19 cellular contexts compared by ENCODE assay signal in genomic region chrX:25028726-25029125, GRCh38. TPM values are rescaled to one million over a fixed set of nuclear protein-coding genes. Genes with fewer than 3 reads are reported as not detected.
DNase-seq lines count a peak whose midpoint lies in the region; ATAC-seq and TF ChIP-seq lines count a peak whose summit lies in the region.
"Had no signal": no experiment of that assay in that cellular context is flagged by ENCODE, and none has a peak within 500 bp of the region (broad histone marks: within the 10 kb centered on the region; RNA-seq: fewer than 3 reads in every experiment).

No MANE protein-coding gene starts in this region.

- H3K4me2 ChIP-seq in smooth muscle cell: no peak overlapping the region

- H3K36me3 Mint-ChIP-seq in CD8-positive, alpha-beta memory T cell: no peaks in the 10 kb centered on the region
- H3K36me3 Mint-ChIP-seq: brain had no signal

- H3K4me1 ChIP-seq in smooth muscle cell (ENCODE audit: low read depth): no peaks in the 10 kb centered on the region
- no peaks in the 10 kb centered on the region for H3K4me1 ChIP-seq in CD8-positive, alpha-beta memory T cell (ENCODE audit: insufficient read depth, low read length)

- H4K20me1 ChIP-seq in smooth muscle cell (ENCODE audit: low read depth): no peaks in the 10 kb centered on the region

- ATAC-seq in HG02763 (IDR thresholded peaks at IDR 0.05; ENCODE audit: unreplicated experiment): no peak
- ATAC-seq: stimulated activated naive CD8-positive, alpha-beta T cell treated with anti-CD3 and anti-CD28 coated beads, Interleukin-15, amount 100 ng/mL, for 72 hours had no signal

- H3K4me1 Mint-ChIP-seq in CD8-positive, alpha-beta memory T cell: peaks cover 0 to under 1% (median 0%) of the 10 kb centered on the region in 3 donors
- H3K4me1 Mint-ChIP-seq: stimulated activated naive CD8-positive, alpha-beta T cell treated with anti-CD3 and anti-CD28 coated beads, Interleukin-15, amount 100 ng/mL, for 72 hours had no signal

- no peak overlapping the region for H3K27ac ChIP-seq in smooth muscle cell (ENCODE audit: low read depth)
- no peak overlapping the region for H3K27ac ChIP-seq in CD8-positive, alpha-beta memory T cell (ENCODE audit: low read depth, low read length)

- H3K27me3 Mint-ChIP-seq in CD8-positive, alpha-beta memory T cell: peaks cover 21 to 34% of the 10 kb centered on the region in 2 donors

- H3K27me3 ChIP-seq in smooth muscle cell (ENCODE audit: low read depth): peaks cover 32% of the 10 kb centered on the region
- no peaks in the 10 kb centered on the region for H3K27me3 ChIP-seq in CD8-positive, alpha-beta memory T cell (ENCODE audit: insufficient read depth, low read length, poor library complexity, severe bottlenecking)

- peak; percentile 48 for DNase-seq in COLO829 (ENCODE audit: low spot score)
- DNase-seq in M059J (ENCODE audit: low read depth): peak; percentile 83
- peak; percentile 61 for DNase-seq in astrocyte of the hippocampus (ENCODE audit: low read depth, low spot score)
- DNase-seq in iris pigment epithelial cell (ENCODE audit: low read depth): peak; percentile 66
- DNase-seq in smooth muscle cell (lab: John Stamatoyannopoulos, UW; ENCODE audit: unreplicated experiment): no peak
- no peak for DNase-seq in CD8-positive, alpha-beta memory T cell
- DNase-seq in stimulated activated CD8-positive, alpha-beta memory T cell treated with anti-CD3 and anti-CD28 coated beads, Interleukin-4, amount 100 ng/mL, for 48 hours: no peak
- DNase-seq: activated effector memory CD4-positive, alpha-beta T cell treated with Interleukin-2 at 50 U/mL for 16 hours; effector CD4-positive, alpha-beta T cell; KBM-7; NCI-H1436 treated with DMSO at 0.1 percent for 48 hours; NCI-H446; stimulated activated naive CD8-positive, alpha-beta T cell treated with anti-CD3 and anti-CD28 coated beads, Interleukin-15, amount 100 ng/mL, for 72 hours had no signal

- no peaks in the 10 kb centered on the region for H3K9me3 ChIP-seq in smooth muscle cell (replicated peaks; ENCODE audit: low read depth)
- no peaks in the 10 kb centered on the region for H3K9me3 ChIP-seq in CD8-positive, alpha-beta memory T cell (ENCODE audit: low read length)

- H3F3A ChIP-seq in smooth muscle cell (ENCODE audit: low read depth): no peaks in the 10 kb centered on the region

- WGBS in smooth muscle cell (ENCODE audit: low lambda C conversion rate): 73% methylated on average over 7 of the region's 7 CpGs

- no peaks in the 10 kb centered on the region for H3K36me3 ChIP-seq in smooth muscle cell (ENCODE audit: low read depth)
- H3K36me3 ChIP-seq in CD8-positive, alpha-beta memory T cell (ENCODE audit: insufficient read depth, low read length): no peaks in the 10 kb centered on the region

- POLR2A ChIA-PET in CD8-positive, alpha-beta memory T cell (lab: Charles Lee): interaction anchor here (0.5 kb wide), 1 partner anchor 1006 kb away, joined by 3 read pairs; no protein-coding TSS in a partner anchor

- CTCF ChIA-PET in CD8-positive, alpha-beta memory T cell (lab: Charles Lee): no interaction called here

- no peak overlapping the region for H3K4me3 ChIP-seq in smooth muscle cell
- no peak overlapping the region for H3K4me3 ChIP-seq in CD8-positive, alpha-beta memory T cell (ENCODE audit: low read length)

- H3K79me2 ChIP-seq in smooth muscle cell (ENCODE audit: low read depth): no peaks in the 10 kb centered on the region

- no peak overlapping the region for H3K9ac ChIP-seq in smooth muscle cell (ENCODE audit: low read depth)

- no peak for TF ChIP-seq CTCF in smooth muscle cell (IDR thresholded peaks at IDR 0.05; ENCODE audit: borderline replicate concordance, insufficient read depth, poor library complexity, severe bottlenecking)

- H3K4me3 Mint-ChIP-seq in CD8-positive, alpha-beta memory T cell: no peak overlapping the region
- H3K4me3 Mint-ChIP-seq: stimulated activated naive CD8-positive, alpha-beta T cell treated with anti-CD3 and anti-CD28 coated beads, Interleukin-15, amount 100 ng/mL, for 72 hours had no signal

- H3K9me3 Mint-ChIP-seq in CD8-positive, alpha-beta memory T cell: peaks cover 0 to 2% (median 0%) of the 10 kb centered on the region in 5 donors
- H3K9me3 Mint-ChIP-seq: stimulated activated naive CD8-positive, alpha-beta T cell treated with anti-CD3 and anti-CD28 coated beads, Interleukin-15, amount 100 ng/mL, for 72 hours had no signal

- no peak overlapping the region for H2AFZ ChIP-seq in smooth muscle cell (ENCODE audit: low read depth)

- H3K27ac Mint-ChIP-seq in CD8-positive, alpha-beta memory T cell: no peak overlapping the region
- H3K27ac Mint-ChIP-seq: stimulated activated naive CD8-positive, alpha-beta T cell treated with anti-CD3 and anti-CD28 coated beads, Interleukin-15, amount 100 ng/mL, for 72 hours had no signal

RNA-seq across cellular contexts. Expression of gene ARX, which starts 13.0 kb away (rescaled TPM):
- not detected in 2 replicates for total RNA-seq in M059J (2014; rRNA removed; shearing (Covaris generic))
- not detected in 2 replicates for total RNA-seq in smooth muscle cell
- polyA plus RNA-seq in smooth muscle cell: 0.08 TPM in 1 of 2 replicates, not detected in the other
- not detected for total RNA-seq in CD8-positive, alpha-beta memory T cell
- not detected for polyA plus RNA-seq in CD8-positive, alpha-beta memory T cell
- total RNA-seq: activated CD8-positive, alpha-beta memory T cell treated with anti-CD3 and anti-CD28 coated beads for 36 hours; glomerular endothelial cell; H1; urinary bladder had no signal
- polyA plus RNA-seq: H1, urinary bladder had no signal

Comparison
In these comparisons a context has a peak if more than half of its experiments do, and no peak if none do; other contexts are left out.
1. DNase-seq: peak in COLO829 (single experiment), M059J (single experiment), astrocyte of the hippocampus (single experiment) and iris pigment epithelial cell (single experiment); none in smooth muscle cell (single experiment), CD8-positive, alpha-beta memory T cell (0 of 5) and stimulated activated CD8-positive, alpha-beta memory T cell treated with anti-CD3 and anti-CD28 coated beads, Interleukin-4, amount 100 ng/mL, for 48 hours (single experiment).